ENCODE assay signal across 20 cellular contexts in genomic region chr4:122205687-122206086, GRCh38. TPM values are rescaled to one million over a fixed set of nuclear protein-coding genes. Genes with fewer than 3 reads are reported as not detected.
DNase-seq lines count a peak whose midpoint lies in the region; ATAC-seq, FAIRE-seq and TF ChIP-seq lines count a peak whose summit lies in the region.
"Had no signal": no experiment of that assay in that cellular context is flagged by ENCODE, and none has a peak within 500 bp of the region (broad histone marks: within the 10 kb centered on the region; RNA-seq: fewer than 3 reads in every experiment).

No MANE protein-coding gene starts in this region.

- H3K4me3 Mint-ChIP-seq in activated T-helper 17 cell treated with anti-CD3 and anti-CD28 coated beads, Interleukin-2, amount 50 U/mL, for 72 hours: no peak overlapping the region
- H3K4me3 Mint-ChIP-seq: activated naive CD8-positive, alpha-beta T cell treated with anti-CD3 and anti-CD28 coated beads, Interleukin-2, amount 50 U/mL, for 24 hours had no signal

- no peaks in the 10 kb centered on the region for H3K4me1 ChIP-seq in MM.1S (ENCODE audit: low read length)
- H3K4me1 ChIP-seq in mucosa of descending colon (ENCODE audit: low read depth): no peaks in the 10 kb centered on the region
- H3K4me1 ChIP-seq in left lung: no peaks in the 10 kb centered on the region
- H3K4me1 ChIP-seq: Peyer's patch, tibial nerve had no signal

- FAIRE-seq in HTR-8/SVneo (lab: Jason Lieb, UNC): no peak

- H3K9me2 ChIP-seq in MM.1S (replicated peaks; ENCODE audit: insufficient read depth, low read length): no peaks in the 10 kb centered on the region

- H3K4me1 Mint-ChIP-seq in activated T-helper 17 cell treated with anti-CD3 and anti-CD28 coated beads, Interleukin-2, amount 50 U/mL, for 72 hours: no peaks in the 10 kb centered on the region
- H3K4me1 Mint-ChIP-seq: activated naive CD8-positive, alpha-beta T cell treated with anti-CD3 and anti-CD28 coated beads, Interleukin-2, amount 50 U/mL, for 24 hours had no signal

- H3K27me3 Mint-ChIP-seq in activated T-helper 17 cell treated with anti-CD3 and anti-CD28 coated beads, Interleukin-2, amount 50 U/mL, for 72 hours: no peaks in the 10 kb centered on the region
- H3K27me3 Mint-ChIP-seq: activated naive CD8-positive, alpha-beta T cell treated with anti-CD3 and anti-CD28 coated beads, Interleukin-2, amount 50 U/mL, for 24 hours had no signal

- no peak overlapping the region for H2AFZ ChIP-seq in MM.1S (ENCODE audit: low read length)

- no peaks in the 10 kb centered on the region for H3K36me3 ChIP-seq in MM.1S (replicated peaks; ENCODE audit: insufficient read depth, low read length)
- no peaks in the 10 kb centered on the region for H3K36me3 ChIP-seq in mucosa of descending colon (ENCODE audit: low read depth)
- H3K36me3 ChIP-seq in left lung: peaks cover 0 to 57% of the 10 kb centered on the region in 2 donors

- no peak overlapping the region for H3K9ac ChIP-seq in MM.1S (ENCODE audit: low read length)

- no peak for ATAC-seq in activated T-helper 17 cell treated with anti-CD3 and anti-CD28 coated beads, Interleukin-2, amount 50 U/mL, for 72 hours (replicated peaks)
- ATAC-seq in mucosa of descending colon (peak; percentile 44), left lung (no peak)
- ATAC-seq: activated naive CD8-positive, alpha-beta T cell treated with anti-CD3 and anti-CD28 coated beads, Interleukin-2, amount 50 U/mL, for 24 hours; left cardiac atrium had no signal

- H3K9me3 ChIP-seq in MM.1S (replicated peaks; ENCODE audit: insufficient read depth, low read length) (no peaks in the 10 kb centered on the region), mucosa of descending colon (no peaks in the 10 kb centered on the region), left lung (no peaks in the 10 kb centered on the region)
- H3K9me3 ChIP-seq: Peyer's patch, tibial nerve had no signal

- H3K4me2 ChIP-seq in MM.1S (ENCODE audit: low read depth, low read length): no peak overlapping the region

- H3K36me3 Mint-ChIP-seq in activated T-helper 17 cell treated with anti-CD3 and anti-CD28 coated beads, Interleukin-2, amount 50 U/mL, for 72 hours (ENCODE audit: low read depth): peaks cover 93% of the 10 kb centered on the region

- no peak overlapping the region for H3K27ac ChIP-seq in MM.1S (ENCODE audit: low read length)
- no peak overlapping the region for H3K27ac ChIP-seq in left lung
- H3K27ac ChIP-seq: brain microvascular endothelial cell, dorsolateral prefrontal cortex, Peyer's patch, tibial nerve had no signal

- H3K27me3 ChIP-seq in MM.1S (replicated peaks; ENCODE audit: insufficient read depth, low read length) (no peaks in the 10 kb centered on the region), left lung (no peaks in the 10 kb centered on the region)
- H3K27me3 ChIP-seq: brain microvascular endothelial cell, dorsolateral prefrontal cortex, Peyer's patch, tibial nerve had no signal

- H3F3A ChIP-seq in MM.1S (ENCODE audit: insufficient read depth, low read length): no peaks in the 10 kb centered on the region

- no peaks in the 10 kb centered on the region for H3K9me3 Mint-ChIP-seq in activated T-helper 17 cell treated with anti-CD3 and anti-CD28 coated beads, Interleukin-2, amount 50 U/mL, for 72 hours
- H3K9me3 Mint-ChIP-seq: activated naive CD8-positive, alpha-beta T cell treated with anti-CD3 and anti-CD28 coated beads, Interleukin-2, amount 50 U/mL, for 24 hours had no signal

- H3K27ac Mint-ChIP-seq in activated T-helper 17 cell treated with anti-CD3 and anti-CD28 coated beads, Interleukin-2, amount 50 U/mL, for 72 hours: peak overlapping the region; percentile 7
- H3K27ac Mint-ChIP-seq: activated naive CD8-positive, alpha-beta T cell treated with anti-CD3 and anti-CD28 coated beads, Interleukin-2, amount 50 U/mL, for 24 hours had no signal

- DNase-seq in NCI-H748 (lab: John Stamatoyannopoulos, UW; ENCODE audit: unreplicated experiment) (peak; percentile 9), NCI-H748 treated with DMSO at 0.1 percent for 48 hours (lab: John Stamatoyannopoulos, UW) (no peak), MM.1S (peak; percentile 14), mucosa of descending colon (no peak), cerebellar nuclear complex (lab: John Stamatoyannopoulos, UW) (no peak), HTR-8/SVneo (ENCODE audit: insufficient read length, low spot score) (no peak), left lung (no peak)
- DNase-seq: activated CD4-positive, alpha-beta T cell treated with anti-CD3 and anti-CD28 coated beads for 1 hour; activated naive CD8-positive, alpha-beta T cell treated with anti-CD3 and anti-CD28 coated beads, Interleukin-2, amount 50 U/mL, for 24 hours; brain microvascular endothelial cell; dorsolateral prefrontal cortex; HCEC 1CT; Kasumi-1; left cardiac atrium; nucleus accumbens; Peyer's patch; stimulated activated naive CD4-positive, alpha-beta T cell treated with Interleukin-2 at 50 U/mL for 16 hours; T-helper 9 cell had no signal

- intact Hi-C loops in mucosa of descending colon (cut with DNase I, micrococcal nuclease): no loop called here
- intact Hi-C loops in left lung (cut with DNase I): no loop called here

- TF ChIP-seq CTCF in MM.1S (IDR thresholded peaks at IDR 0.05; ENCODE audit: low read length) (peak; percentile 18), mucosa of descending colon (IDR thresholded peaks at IDR 0.05) (no peak), left lung (IDR thresholded peaks at IDR 0.05) (no peak)

- no peaks in the 10 kb centered on the region for H3K79me2 ChIP-seq in MM.1S (ENCODE audit: low read length)

- no peak overlapping the region for H3K4me3 ChIP-seq in MM.1S (ENCODE audit: low read length)
- no peak overlapping the region for H3K4me3 ChIP-seq in mucosa of descending colon
- no peak overlapping the region for H3K4me3 ChIP-seq in left lung
- H3K4me3 ChIP-seq: dorsolateral prefrontal cortex, Peyer's patch, tibial nerve had no signal

- no peaks in the 10 kb centered on the region for H4K20me1 ChIP-seq in MM.1S (ENCODE audit: insufficient read depth, low read length)

RNA-seq across cellular contexts. Expression of gene BLTP1, which starts 53.6 kb away (rescaled TPM):
- total RNA-seq in activated T-helper 17 cell treated with anti-CD3 and anti-CD28 coated beads, Interleukin-2, amount 50 U/mL, for 72 hours: 10 to 100 TPM; 43.2 to 49.9 TPM
- total RNA-seq in mucosa of descending colon (100 to 1,000 TPM in 1 of 3 donors, 10 to 100 TPM in 2; 65.0 to 108 (median 84.7) TPM), left lung (10 to 100 TPM; 59.8 to 71.7 TPM)

Comparison
In these comparisons a context has a peak if more than half of its experiments do, and no peak if none do; other contexts are left out.
1. DNase-seq: peak in NCI-H748 (single experiment) and MM.1S (single experiment); none in NCI-H748 treated with DMSO at 0.1 percent for 48 hours (single experiment), mucosa of descending colon (0 of 3), cerebellar nuclear complex (0 of 2), HTR-8/SVneo (single experiment) and left lung (0 of 2).